ENCODE assay signal across 21 cellular contexts in genomic region chr3:52743152-52743551, GRCh38. TPM values are rescaled to one million over a fixed set of nuclear protein-coding genes. Genes with fewer than 3 reads are reported as not detected.
A peak's percentile ranks its signal among the peaks of the same experiment; 100 is the strongest.
DNase-seq lines count a peak whose midpoint lies in the region; ATAC-seq and TF ChIP-seq lines count a peak whose summit lies in the region.
"Had no signal": no experiment of that assay in that cellular context is flagged by ENCODE, and none has a peak within 500 bp of the region (broad histone marks: within the 10 kb centered on the region; RNA-seq: fewer than 3 reads in every experiment).

No MANE protein-coding gene starts in this region.

- H3K4me1 ChIP-seq in body of pancreas: no peaks in the 10 kb centered on the region
- H3K4me1 ChIP-seq in prostate gland (replicated peaks): no peaks in the 10 kb centered on the region
- H3K4me1 ChIP-seq: BE2C; BLaER1 treated with 17β-estradiol and CSF1 and Interleukin-3, amounts not matched to agents 10 nM and 100 nM; HAP-1 had no signal

- H3K9me3 ChIP-seq in body of pancreas (no peaks in the 10 kb centered on the region), prostate gland (no peaks in the 10 kb centered on the region)
- H3K9me3 ChIP-seq: BE2C; BLaER1 treated with 17β-estradiol and CSF1 and Interleukin-3, amounts not matched to agents 10 nM and 100 nM; HAP-1 had no signal

- H3K27me3 ChIP-seq in body of pancreas: no peaks in the 10 kb centered on the region
- no peaks in the 10 kb centered on the region for H3K27me3 ChIP-seq in prostate gland (replicated peaks; ENCODE audit: insufficient read depth)
- H3K27me3 ChIP-seq: BE2C; BLaER1 treated with 17β-estradiol and CSF1 and Interleukin-3, amounts not matched to agents 10 nM and 100 nM had no signal

- TF ChIP-seq CTCF in body of pancreas (IDR thresholded peaks at IDR 0.05) (no peak), prostate gland (IDR thresholded peaks at IDR 0.05) (no peak)

- H3K4me3 ChIP-seq in body of pancreas (no peak overlapping the region), prostate gland (no peak overlapping the region)
- H3K4me3 ChIP-seq: BLaER1 treated with 17β-estradiol and CSF1 and Interleukin-3, amounts not matched to agents 10 nM and 100 nM; HAP-1 had no signal

- intact Hi-C loops in body of pancreas (cut with DNase I): loop anchor here (10.0 kb wide), 1 partner anchor 332 kb away; no protein-coding TSS in a partner anchor
- intact Hi-C loops in prostate gland (cut with DNase I): loop anchor here (10.0 kb wide), 1 partner anchor 192 kb away; no protein-coding TSS in a partner anchor

- 39 to 49% methylated on average over 5 of the region's 5 CpGs for WGBS in body of pancreas, 2 donors
- WGBS in prostate gland: 63% methylated on average over 5 of the region's 5 CpGs

- H3K27ac ChIP-seq in body of pancreas (peak overlapping the region in 1 of 4 donors; percentile 13), prostate gland (no peak overlapping the region)
- H3K27ac ChIP-seq: 22Rv1; BLaER1 treated with 17β-estradiol and CSF1 and Interleukin-3, amounts not matched to agents 10 nM and 100 nM had no signal

- H3K36me3 ChIP-seq in body of pancreas (replicated peaks in 1 of 2; ENCODE audit: insufficient read depth in 1 of 2, low read depth in 2 of 2): peaks cover 5 to 22% of the 10 kb centered on the region in 2 donors
- peaks cover 6 to 9% of the 10 kb centered on the region in 2 donors for H3K36me3 ChIP-seq in prostate gland
- H3K36me3 ChIP-seq: BE2C had no signal

- DNase-seq in NCI-H1105 treated with DMSO at 0.1 percent for 48 hours (lab: John Stamatoyannopoulos, UW): peak; percentile 21
- DNase-seq in NCI-H1105 (lab: John Stamatoyannopoulos, UW): no peak
- DNase-seq in body of pancreas: peak in 3 of 4 donors; percentile 16 to 22 (median 18)
- DNase-seq in left lobe of liver (ENCODE audit: low spot score): no peak
- DNase-seq in prostate gland (ENCODE audit: low spot score): peak; percentile 12
- no peak for DNase-seq in pons (ENCODE audit: low spot score)
- DNase-seq in activated T-cell treated with anti-CD3 and anti-CD28 coated beads, Interleukin-2, amount 50 U/mL, for 1 hour: no peak
- DNase-seq: BE2C; CD4-positive, alpha-beta T cell; DMS 273 treated with DMSO at 0.1 percent for 48 hours; DMS79 treated with DMSO at 0.1 percent for 48 hours; GF-D8; GOT3 had no signal

- TF ChIP-seq POLR2A in body of pancreas (IDR thresholded peaks at IDR 0.05) (no peak), prostate gland (IDR thresholded peaks at IDR 0.05) (no peak)

- ATAC-seq in body of pancreas: no peak
- ATAC-seq in left lobe of liver: peak; percentile 27
- ATAC-seq in HG03457 (IDR thresholded peaks at IDR 0.05; ENCODE audit: unreplicated experiment): no peak

RNA-seq across cellular contexts. Expression of gene NEK4, which starts 27.6 kb away (rescaled TPM):
- total RNA-seq in body of pancreas (10 to 100 TPM; 10.1 to 73.2 TPM), left lobe of liver (16.6 TPM), prostate gland (10 to 100 TPM; 24.5 to 49.9 TPM)

RNA-seq across cellular contexts. Expression of gene ITIH1, which starts 34.2 kb away (rescaled TPM):
- total RNA-seq in body of pancreas: 1 to 10 TPM in 1 of 2 donors, not detected in 1; 4.4 TPM
- 1,331 TPM for total RNA-seq in left lobe of liver
- 1 to 10 TPM in 1 of 2 donors, not detected in 1; 3.5 TPM for total RNA-seq in prostate gland
- total RNA-seq: CD4-positive, alpha-beta T cell; CD8-positive, alpha-beta memory T cell; Daoy; G401; HFFc6 had no signal

RNA-seq across cellular contexts. Expression of gene SPCS1, which starts 37.2 kb away (rescaled TPM):
- 10 to 100 TPM; 33.0 to 59.9 TPM for total RNA-seq in body of pancreas
- 78.3 TPM for total RNA-seq in left lobe of liver
- total RNA-seq in prostate gland: 100 to 1,000 TPM; 144 to 296 TPM

RNA-seq across cellular contexts. Expression of gene GLT8D1, which starts 37.6 kb away (rescaled TPM):
- total RNA-seq in body of pancreas: 10 to 100 TPM; 43.8 to 92.0 TPM
- total RNA-seq in left lobe of liver: 52.2 TPM
- 10 to 100 TPM; 68.1 to 71.3 TPM for total RNA-seq in prostate gland

RNA-seq across cellular contexts. Expression of gene ITIH3, which starts 51.4 kb away (rescaled TPM):
- total RNA-seq in body of pancreas (1 to 10 TPM in 1 of 2 donors, not detected in 1; 1.6 TPM), left lobe of liver (779 TPM), prostate gland (1 to 10 TPM in 1 of 2 donors, under 1 TPM in 1; 0.46 to 9.6 TPM)
- total RNA-seq: CD4-positive, alpha-beta T cell; CD8-positive, alpha-beta memory T cell; Daoy; G401 had no signal

Comparison
In these comparisons a context has a peak if more than half of its experiments do, and no peak if none do; other contexts are left out.
1. DNase-seq: peak in NCI-H1105 treated with DMSO at 0.1 percent for 48 hours (single experiment), body of pancreas (3 of 4) and prostate gland (single experiment); none in NCI-H1105 (single experiment), left lobe of liver (single experiment), pons (single experiment) and activated T-cell treated with anti-CD3 and anti-CD28 coated beads, Interleukin-2, amount 50 U/mL, for 1 hour (single experiment).
2. RNA of gene ITIH1, which starts 34.2 kb away (total RNA-seq): 1,331 TPM in left lobe of liver (single experiment); 4.4 TPM in body of pancreas and 3.5 TPM in prostate gland; every median in the first group is over 100 times any median in the second.